ENCODE assay signal across 34 cellular contexts in genomic region chr7:840001-840600, GRCh38.
"Had no signal": no experiment of that assay in that cellular context is flagged by ENCODE, and none has a peak within 500 bp of the region (broad histone marks: within the 10 kb centered on the region; RNA-seq: fewer than 3 reads in every experiment).

No MANE protein-coding gene starts in this region.

- H3K36me3 ChIP-seq: uterus had no signal

- H3K4me1 ChIP-seq: prostate gland had no signal

- H3K27ac ChIP-seq: adrenal gland, body of pancreas, dorsolateral prefrontal cortex, foreskin keratinocyte, prostate gland, WERI-Rb-1 had no signal

- ATAC-seq: activated CD4-positive, CD25-positive, alpha-beta regulatory T cell treated with anti-CD3 and anti-CD28 coated beads, Interleukin-2, amount 50 U/mL, for 24 hours; body of pancreas; effector memory CD8-positive, alpha-beta T cell; esophagus mucosa; foreskin keratinocyte; left lobe of liver; natural killer cell treated with Interleukin-12 subunit alpha and Interleukin-12 subunit beta and Interleukin-15 and Interleukin-18, amount 100 ng/mL, for 72 hours; sciatic nerve; stimulated activated naive B cell treated with anti-CD40 and anti-IgM and Interleukin-4, amounts not matched to agents 10 μg/mL and 1 μg/mL and 100 μg/mL, for 72 hours; T-helper 17 cell had no signal

- H3K27me3 ChIP-seq: adrenal gland, body of pancreas, dorsolateral prefrontal cortex, foreskin keratinocyte, transverse colon, uterus had no signal

- H3K4me3 ChIP-seq: adrenal gland, body of pancreas, coronary artery, dorsolateral prefrontal cortex, lung, prostate gland, transverse colon, uterus had no signal

- H3K9me3 ChIP-seq: adrenal gland, body of pancreas, prostate gland, transverse colon, uterus had no signal

- DNase-seq: activated CD4-positive, alpha-beta memory T cell treated with anti-CD3 and anti-CD28 coated beads for 36 hours; activated CD4-positive, alpha-beta T cell treated with anti-CD3 and anti-CD28 coated beads for 48 hours; activated CD8-positive, alpha-beta memory T cell treated with anti-CD3 and anti-CD28 coated beads, Interleukin-2, amount 50 U/mL, for 4 hours; activated effector memory CD4-positive, alpha-beta T cell treated with anti-CD3 and anti-CD28 coated beads, Interleukin-2, amount 50 U/mL, for 16 hours; activated naive CD4-positive, alpha-beta T cell treated with anti-CD3 and anti-CD28 coated beads for 36 hours; activated naive CD8-positive, alpha-beta T cell treated with anti-CD3 and anti-CD28 coated beads for 36 hours; activated T-cell treated with anti-CD3 and anti-CD28 coated beads, Interleukin-2, amount 50 U/mL, for 1 hour; adrenal gland; aorta; body of pancreas; cerebellar nuclear complex; effector memory CD8-positive, alpha-beta T cell; foreskin keratinocyte; kidney glomerular epithelial cell; mesendoderm; retina; small intestine; stimulated activated CD4-positive, alpha-beta T cell treated with anti-CD3 and anti-CD28 coated beads, Interleukin-1b, Interleukin-23, amount 100 ng/mL, for 48 hours; stimulated activated naive B cell treated with anti-CD40 and anti-IgM and Interleukin-4, amounts not matched to agents 10 μg/mL and 1 μg/mL and 100 μg/mL, for 72 hours; SW 1271; T-helper 17 cell; T1000; transverse colon; uterus; WERI-Rb-1 had no signal
